In genomic region chr2:222859786-222860726, GRCh38 we compare ENCODE assay signal across 1 cellular context.
TF ChIP-seq lines count a peak whose summit lies in the region.

No MANE protein-coding gene starts in this region.

TF ChIP-seq in HepG2, 621 proteins besides CTCF, POLR2A, EP300 and RAD21 (continued from another document and continues in another):
- TF ChIP-seq KAT2B (IDR thresholded peaks at IDR 0.05; ENCODE audit: borderline replicate concordance, low read depth, low read length) = no peak
- no peak for TF ChIP-seq MXD3 (CRISPR knock-in tag; IDR thresholded peaks at IDR 0.05)
- TF ChIP-seq ZBTB42 (CRISPR knock-in tag; IDR thresholded peaks at IDR 0.05) = no peak
- TF ChIP-seq SRSF4 (IDR thresholded peaks at IDR 0.05; ENCODE audit: low read depth, low read length, poor library complexity, severe bottlenecking) = no peak
- no peak for TF ChIP-seq PRDM15 (CRISPR knock-in tag; IDR thresholded peaks at IDR 0.05)
- no peak for TF ChIP-seq ZBTB7A (CRISPR knock-in tag; IDR thresholded peaks at IDR 0.05)
- no peak for TF ChIP-seq ZXDC (CRISPR knock-in tag; IDR thresholded peaks at IDR 0.05)
- no peak for TF ChIP-seq TIGD3 (CRISPR knock-in tag; IDR thresholded peaks at IDR 0.05; ENCODE audit: borderline replicate concordance)
- TF ChIP-seq FOXC1 (CRISPR knock-in tag; IDR thresholded peaks at IDR 0.05; ENCODE audit: borderline replicate concordance) = no peak
- no peak for TF ChIP-seq MYPOP (CRISPR knock-in tag; IDR thresholded peaks at IDR 0.05)
- TF ChIP-seq ZNF292 (CRISPR knock-in tag; IDR thresholded peaks at IDR 0.05; ENCODE audit: borderline replicate concordance, low read depth) = no peak
- TF ChIP-seq CBX1 (IDR thresholded peaks at IDR 0.05; ENCODE audit: low read depth) = no peak
- no peak for TF ChIP-seq MIER3 (CRISPR knock-in tag; IDR thresholded peaks at IDR 0.05; ENCODE audit: borderline replicate concordance)
- TF ChIP-seq RXRB (CRISPR knock-in tag; IDR thresholded peaks at IDR 0.05; ENCODE audit: borderline replicate concordance) = peak; percentile 99
- TF ChIP-seq ZBTB8A (CRISPR knock-in tag; IDR thresholded peaks at IDR 0.05; ENCODE audit: borderline replicate concordance, low read depth) = no peak
- TF ChIP-seq ZNF788 (CRISPR knock-in tag; IDR thresholded peaks at IDR 0.05; ENCODE audit: borderline replicate concordance) = no peak
- no peak for TF ChIP-seq LCORL (IDR thresholded peaks at IDR 0.05)
- TF ChIP-seq LCORL (CRISPR knock-in tag; IDR thresholded peaks at IDR 0.05) = no peak
- peak; percentile 71; the same call in 1 of the 2 replicates for TF ChIP-seq SKIL (CRISPR knock-in tag; IDR thresholded peaks at IDR 0.05; ENCODE audit: borderline replicate concordance)
- no peak for TF ChIP-seq NFATC3 (CRISPR knock-in tag; IDR thresholded peaks at IDR 0.05)
- no peak for TF ChIP-seq LRRFIP1 (CRISPR knock-in tag; conservative IDR thresholded peaks at IDR 0.05)
- TF ChIP-seq ARNT (IDR thresholded peaks at IDR 0.05) = no peak
- no peak for TF ChIP-seq NR2C2 (CRISPR knock-in tag; IDR thresholded peaks at IDR 0.05; ENCODE audit: borderline replicate concordance)
- no peak for TF ChIP-seq ATF7-NPFF (CRISPR knock-in tag; IDR thresholded peaks at IDR 0.05; ENCODE audit: low read depth)
- no peak for TF ChIP-seq ZNF558 (CRISPR knock-in tag; IDR thresholded peaks at IDR 0.05; ENCODE audit: borderline replicate concordance)
- no peak for TF ChIP-seq E2F2 (CRISPR knock-in tag; IDR thresholded peaks at IDR 0.05; ENCODE audit: borderline replicate concordance)
- no peak for TF ChIP-seq SNAPC4 (CRISPR knock-in tag; IDR thresholded peaks at IDR 0.05)
- TF ChIP-seq HNRNPL (IDR thresholded peaks at IDR 0.05; ENCODE audit: low read depth, low read length) = no peak
- no peak for TF ChIP-seq MLLT10 (CRISPR knock-in tag; IDR thresholded peaks at IDR 0.05)
- TF ChIP-seq HMG20B (CRISPR knock-in tag; conservative IDR thresholded peaks at IDR 0.05) = no peak
- TF ChIP-seq PHB2 (IDR thresholded peaks at IDR 0.05; ENCODE audit: partially characterized antibody) = no peak
- TF ChIP-seq KLF13 (CRISPR knock-in tag; IDR thresholded peaks at IDR 0.05) = no peak
- TF ChIP-seq SIX1 (CRISPR knock-in tag; IDR thresholded peaks at IDR 0.05; ENCODE audit: borderline replicate concordance) = no peak
- TF ChIP-seq HMGA1 (CRISPR knock-in tag; conservative IDR thresholded peaks at IDR 0.05) = no peak
- no peak for TF ChIP-seq SIN3A (IDR thresholded peaks at IDR 0.05; ENCODE audit: borderline replicate concordance, low read depth, low read length)
- no peak for TF ChIP-seq RAD51 (IDR thresholded peaks at IDR 0.05; ENCODE audit: borderline replicate concordance)
- no peak for TF ChIP-seq PHF8 (CRISPR knock-in tag; IDR thresholded peaks at IDR 0.05)
- TF ChIP-seq ZNF180 (CRISPR knock-in tag; IDR thresholded peaks at IDR 0.05; ENCODE audit: borderline replicate concordance, low read depth) = no peak
- TF ChIP-seq ZSCAN31 (CRISPR knock-in tag; IDR thresholded peaks at IDR 0.05; ENCODE audit: low read depth) = no peak
- peak; percentile 23; the same call in 1 of the 2 replicates for TF ChIP-seq CEBPB (IDR thresholded peaks at IDR 0.05; ENCODE audit: borderline replicate concordance, low read depth, low read length)
